Comparison of ENCODE assay signal across 17 cellular contexts in the genomic region with DNA sequence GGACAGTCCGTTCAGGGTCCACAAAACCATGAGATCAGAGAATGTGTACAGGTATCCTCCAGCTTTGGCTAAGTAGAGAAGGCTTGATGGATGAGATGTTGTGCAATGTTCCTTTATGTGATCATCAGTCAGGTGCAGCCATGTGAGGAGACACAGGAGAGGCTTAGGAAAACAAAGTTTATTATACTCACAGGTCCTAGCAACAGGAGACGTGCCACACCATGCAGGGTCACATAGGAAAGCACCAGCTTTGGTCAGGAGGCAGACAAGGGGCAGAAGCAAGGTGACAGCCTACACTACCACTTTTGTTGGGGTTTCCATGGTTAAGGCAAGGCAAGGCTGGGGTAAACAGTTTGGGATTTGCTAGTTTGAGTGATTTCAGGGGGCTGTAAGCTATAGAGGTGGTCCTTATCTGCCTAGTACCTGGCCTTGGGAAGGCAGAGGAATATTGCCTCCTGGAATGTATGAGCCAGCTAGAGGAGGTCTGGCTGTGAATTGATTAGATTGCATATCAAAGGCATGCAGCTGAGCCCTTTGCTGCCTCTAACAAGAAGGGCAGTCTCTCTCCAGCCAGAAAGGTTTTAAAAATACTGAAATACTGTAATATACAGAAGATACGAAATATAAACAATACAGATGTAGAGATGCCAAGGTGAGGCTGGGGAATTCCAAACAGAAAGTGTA.
"Had no signal": no experiment of that assay in that cellular context is flagged by ENCODE, and none has a peak within 500 bp of the region (broad histone marks: within the 10 kb centered on the region; RNA-seq: fewer than 3 reads in every experiment).

No MANE protein-coding gene starts in this region.

- H3K4me2 ChIP-seq: neural progenitor cell had no signal

- H3K9ac ChIP-seq: neural progenitor cell had no signal

- H3K27me3 ChIP-seq: adrenal gland, colonic mucosa, neural progenitor cell, pancreas, testis had no signal

- H2AFZ ChIP-seq: neural progenitor cell had no signal

- H3K9me3 ChIP-seq: adrenal gland, colonic mucosa, pancreas, testis had no signal

- FAIRE-seq: endothelial cell of umbilical vein, keratinocyte, pancreas had no signal

- DNase-seq: activated CD4-positive, alpha-beta T cell treated with anti-CD3 and anti-CD28 coated beads, Interleukin-2, amount 10 ng/mL, durations not matched to agents 24 days and 14 days; activated naive CD4-positive, alpha-beta T cell treated with anti-CD3 and anti-CD28 coated beads, Interleukin-2, amount 10 ng/mL, durations not matched to agents 7 days and 5 days; adrenal gland; caudate nucleus; colonic mucosa; pancreas; retina; stimulated activated CD4-positive, alpha-beta T cell treated with anti-CD3 and anti-CD28 coated beads, Interleukin-15, amount 100 ng/mL, for 24 hours; stimulated activated CD4-positive, alpha-beta T cell treated with anti-CD3 and anti-CD28 coated beads, Interleukin-4, amount 100 ng/mL, for 24 hours; stimulated activated naive CD8-positive, alpha-beta T cell treated with anti-CD3 and anti-CD28 coated beads, Interleukin-15, amount 100 ng/mL, for 72 hours; T-cell; T1000; testis had no signal

- H3K4me1 ChIP-seq: adrenal gland, colonic mucosa, pancreas, testis had no signal

- H3K27ac ChIP-seq: adrenal gland, colonic mucosa, neural progenitor cell, pancreas, testis had no signal

- H3K4me3 ChIP-seq: adrenal gland, colonic mucosa, neural progenitor cell, pancreas, testis had no signal

- H3K36me3 ChIP-seq: adrenal gland, colonic mucosa, neural progenitor cell, pancreas had no signal

- ATAC-seq: activated T-helper 17 cell treated with anti-CD3 and anti-CD28 coated beads, Interleukin-2, amount 50 U/mL, for 72 hours; pancreas; stimulated activated naive CD8-positive, alpha-beta T cell treated with anti-CD3 and anti-CD28 coated beads, Interleukin-15, amount 100 ng/mL, for 72 hours; T-cell had no signal
